Comparison of ENCODE assay signal across 1 cellular context in genomic region chr12:106140223-106140986, GRCh38.
TF ChIP-seq lines count a peak whose summit lies in the region.

No MANE protein-coding gene starts in this region.

TF ChIP-seq in IMR-90, 13 proteins besides CTCF, POLR2A, EP300 and RAD21 (continued from another document):
- TF ChIP-seq ELK1 (IDR thresholded peaks at IDR 0.05; ENCODE audit: borderline replicate concordance, low read depth, low read length) (no peak), MAZ (IDR thresholded peaks at IDR 0.05; ENCODE audit: borderline replicate concordance, low read depth, low read length) (no peak), RFX5 (IDR thresholded peaks at IDR 0.05; ENCODE audit: low read depth, low read length) (no peak)
